10 cellular contexts compared by ENCODE assay signal in genomic region chr17:2814049-2814448, GRCh38. TPM values are rescaled to one million over a fixed set of nuclear protein-coding genes. Genes with fewer than 3 reads are reported as not detected.
A peak's percentile ranks its signal among the peaks of the same experiment; 100 is the strongest.
DNase-seq lines count a peak whose midpoint lies in the region; ATAC-seq and TF ChIP-seq lines count a peak whose summit lies in the region.
"Had no signal": no experiment of that assay in that cellular context is flagged by ENCODE, and none has a peak within 500 bp of the region (broad histone marks: within the 10 kb centered on the region; RNA-seq: fewer than 3 reads in every experiment).

No MANE protein-coding gene starts in this region.

- H3K4me1 ChIP-seq in neural progenitor cell, result peaks cover 21% of the 10 kb centered on the region
- H3K4me1 ChIP-seq in H9 (ENCODE audit: insufficient read depth, low read length), result no peaks in the 10 kb centered on the region

- peaks cover 18% of the 10 kb centered on the region for H3F3A ChIP-seq in neural progenitor cell (ENCODE audit: low read depth)

- H2BK12ac ChIP-seq in H9 (ENCODE audit: insufficient read length, low read depth, low read length), result no peak overlapping the region

- H3T11ph ChIP-seq in H9 (ENCODE audit: low read length), result no peak overlapping the region

- H3K4me3 ChIP-seq in neural progenitor cell, result no peak overlapping the region

- no peaks in the 10 kb centered on the region for H3K27me3 ChIP-seq in neural progenitor cell
- no peaks in the 10 kb centered on the region for H3K27me3 ChIP-seq in H9 (ENCODE audit: insufficient read depth, low read length)

- H3K27me3 Mint-ChIP-seq in T-helper 17 cell (no peaks in the 10 kb centered on the region), neural progenitor cell (ENCODE audit: insufficient read depth, low read depth) (peaks cover 12% of the 10 kb centered on the region), H9 (ENCODE audit: low read depth) (no peaks in the 10 kb centered on the region)

- no peaks in the 10 kb centered on the region for H3K79me1 ChIP-seq in H9 (ENCODE audit: insufficient read depth, low read depth, low read length, poor library complexity, severe bottlenecking)

- H3K27ac ChIP-seq in neural progenitor cell (no peak overlapping the region), H9 (ENCODE audit: insufficient read length, low read depth, low read length) (no peak overlapping the region)

- H3K27ac Mint-ChIP-seq in T-helper 17 cell, result peak overlapping the region; percentile 93
- no peak overlapping the region for H3K27ac Mint-ChIP-seq in neural progenitor cell
- peak overlapping the region in 1 of 3 experiments; percentile 55; a peak in 1 of 7 replicates for H3K27ac Mint-ChIP-seq in H9

- ATAC-seq in GM18867 (IDR thresholded peaks at IDR 0.05; ENCODE audit: unreplicated experiment) (peak; percentile 21), HG02938 (IDR thresholded peaks at IDR 0.05; ENCODE audit: unreplicated experiment) (peak; percentile 25), T-helper 17 cell (peak; percentile 2)

- no peak overlapping the region for H4K8ac ChIP-seq in H9 (replicated peaks; ENCODE audit: insufficient read length, low read depth, low read length)

- no peak overlapping the region for H2BK15ac ChIP-seq in H9 (ENCODE audit: low read depth, low read length)

- no peak overlapping the region; the same call in 1 of the 2 replicates for H3K14ac ChIP-seq in H9 (ENCODE audit: insufficient read depth, low read length)

- no peaks in the 10 kb centered on the region for H3K36me3 ChIP-seq in neural progenitor cell

- no peak overlapping the region for H3K4me2 ChIP-seq in neural progenitor cell
- no peak overlapping the region for H3K4me2 ChIP-seq in H9 (ENCODE audit: insufficient read depth, insufficient read length, low read length)

- no peak overlapping the region for H3K56ac ChIP-seq in H9 (ENCODE audit: insufficient read length, low read depth, low read length)

- H2BK120ac ChIP-seq in H9 (ENCODE audit: low read depth, low read length, poor library complexity, severe bottlenecking), result no peak overlapping the region

- no peak overlapping the region for H3K4ac ChIP-seq in H9 (ENCODE audit: low read depth, low read length)

- H3K4me1 Mint-ChIP-seq in T-helper 17 cell (peaks cover 28% of the 10 kb centered on the region), neural progenitor cell (peaks cover 18% of the 10 kb centered on the region), H9 (peaks cover 12 to 21% of the 10 kb centered on the region in 2 experiments)

- H2AK5ac ChIP-seq in H9 (ENCODE audit: insufficient read length, low read length), result no peak overlapping the region

- no peak overlapping the region for H3K9ac ChIP-seq in neural progenitor cell
- H3K9ac ChIP-seq in H9 (ENCODE audit: extremely low read depth, insufficient read length, low read length), result no peak overlapping the region

- H4K5ac ChIP-seq in H9 (ENCODE audit: insufficient read length, low read depth, low read length), result no peak overlapping the region

- H3K9me3 ChIP-seq in T-helper 17 cell (ENCODE audit: control insufficient read depth, low read length, poor library complexity, severe bottlenecking) (no peaks in the 10 kb centered on the region), neural progenitor cell (ENCODE audit: low read depth) (no peaks in the 10 kb centered on the region), H9 (ENCODE audit: control insufficient read depth, low read depth, low read length) (no peaks in the 10 kb centered on the region)

- H3K9me3 Mint-ChIP-seq in neural progenitor cell (no peaks in the 10 kb centered on the region), H9 (no peaks in the 10 kb centered on the region; a peak in 1 of 5 replicates)
- H3K9me3 Mint-ChIP-seq: WTC11 had no signal

- DNase-seq in T-helper 17 cell (no peak), neural progenitor cell (ENCODE audit: low spot score) (no peak), NCI-H345 treated with DMSO at 0.1 percent for 48 hours (lab: John Stamatoyannopoulos, UW; ENCODE audit: unreplicated experiment) (no peak), H9 (no peak), KG1 (lab: John Stamatoyannopoulos, UW) (no peak)
- DNase-seq: NCI-H1048, retina had no signal

- no peaks in the 10 kb centered on the region for H3K23me2 ChIP-seq in H9 (ENCODE audit: insufficient read length, low read depth, low read length, poor library complexity, severe bottlenecking)

- no peak overlapping the region for H2BK5ac ChIP-seq in H9 (ENCODE audit: insufficient read length, low read length)

- no peak for TF ChIP-seq CTCF in neural progenitor cell (IDR thresholded peaks at IDR 0.05)
- no peak for TF ChIP-seq CTCF in H9 (conservative IDR thresholded peaks at IDR 0.05)

- no peak overlapping the region for H3K18ac ChIP-seq in H9 (ENCODE audit: insufficient read length, low read depth, low read length)

- H4K20me1 ChIP-seq in neural progenitor cell (ENCODE audit: low read depth) (no peaks in the 10 kb centered on the region), H9 (ENCODE audit: control insufficient read depth, insufficient read depth, insufficient read length) (no peaks in the 10 kb centered on the region)

- H3K23ac ChIP-seq in H9 (ENCODE audit: insufficient read length, low read depth, low read length), result no peak overlapping the region

- H3K4me3 Mint-ChIP-seq in T-helper 17 cell (peak overlapping the region; percentile 82), neural progenitor cell (peak overlapping the region; percentile 18), H9 (no peak overlapping the region)
- H3K4me3 Mint-ChIP-seq: WTC11 had no signal

- no peaks in the 10 kb centered on the region for H3K36me3 Mint-ChIP-seq in T-helper 17 cell (ENCODE audit: low read depth)
- no peaks in the 10 kb centered on the region for H3K36me3 Mint-ChIP-seq in neural progenitor cell
- H3K36me3 Mint-ChIP-seq in H9 (ENCODE audit: insufficient read depth in 1 of 3, low read depth in 3 of 3), result no peaks in the 10 kb centered on the region
- H3K36me3 Mint-ChIP-seq: WTC11 had no signal

- H2AFZ ChIP-seq in neural progenitor cell (replicated peaks) (no peak overlapping the region), H9 (ENCODE audit: low read length) (no peak overlapping the region)

- H3K79me2 ChIP-seq in neural progenitor cell (ENCODE audit: low read depth) (no peaks in the 10 kb centered on the region), H9 (ENCODE audit: insufficient read depth, low read length) (no peaks in the 10 kb centered on the region)

- WGBS in H9 (ENCODE audit: extremely low coverage, insufficient read length, low lambda C conversion rate), result no CpG with 5 or more reads among the region's 5 CpGs

- no peak overlapping the region for H4K91ac ChIP-seq in H9 (ENCODE audit: insufficient read length, low read depth, low read length)

- H2BK20ac ChIP-seq in H9 (ENCODE audit: low read depth, low read length, poor library complexity, severe bottlenecking), result no peak overlapping the region

RNA-seq across cellular contexts. Expression of gene RAP1GAP2, which starts 17.8 kb away (rescaled TPM):
- 100 to 1,000 TPM in 1 of 2 donors, 10 to 100 TPM in 1; 77.3 to 109 TPM for total RNA-seq in T-helper 17 cell
- total RNA-seq in neural progenitor cell (ENCODE audit: low replicate concordance), result 3.8 and 4.1 TPM in 2 replicates
- total RNA-seq in H9 (2021), result 32.2 and 33.8 TPM in 2 replicates

Comparison
In these comparisons a context has a peak if more than half of its experiments do, and no peak if none do; other contexts are left out.
1. H3K4me3 Mint-ChIP-seq: peak in T-helper 17 cell (single experiment) and neural progenitor cell (single experiment); none in H9 (0 of 2).
2. Peak in every context shown above with its lines, with median percentiles within 50 percentile points of each other: ATAC-seq.